In the genomic region with DNA sequence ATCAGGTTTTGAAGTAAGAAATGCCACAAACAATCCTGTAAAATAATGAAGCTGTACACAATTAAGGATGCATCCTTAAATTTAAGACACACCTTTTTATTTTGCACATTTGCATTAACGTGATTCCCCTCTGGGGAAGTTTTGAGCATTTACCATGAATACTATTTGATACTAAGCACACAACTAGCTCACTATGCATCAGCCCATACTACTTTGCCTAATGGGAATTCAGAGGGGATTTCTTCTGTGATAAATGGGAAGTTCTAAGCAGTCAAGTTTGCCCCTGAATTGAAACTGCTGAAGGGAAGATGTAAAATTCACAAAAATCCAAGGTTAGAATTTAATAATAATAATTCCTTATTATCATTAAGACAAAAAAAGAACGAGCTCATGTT, we compare ENCODE assay signal across 16 cellular contexts. TPM values are rescaled to one million over a fixed set of nuclear protein-coding genes. Genes with fewer than 3 reads are reported as not detected.
DNase-seq lines count a peak whose midpoint lies in the region; ATAC-seq and TF ChIP-seq lines count a peak whose summit lies in the region.
"Had no signal": no experiment of that assay in that cellular context is flagged by ENCODE, and none has a peak within 500 bp of the region (broad histone marks: within the 10 kb centered on the region; RNA-seq: fewer than 3 reads in every experiment).

No MANE protein-coding gene starts in this region.

- DNase-seq in GM12864 (ENCODE audit: low read depth) (no peak), endodermal cell (no peak), foreskin keratinocyte (no peak), brain microvascular endothelial cell (no peak), cerebellar cortex (ENCODE audit: low spot score) (no peak)
- DNase-seq in activated CD4-positive, CD25-positive, alpha-beta regulatory T cell treated with anti-CD3 and anti-CD28 coated beads, Interleukin-2, amount 50 U/mL, for 72 hours, result no peak
- DNase-seq: activated CD4-positive, alpha-beta T cell treated with anti-CD3 and anti-CD28 coated beads, Interleukin-2, amount 50 U/mL, for 4 hours; AML-193; mucosa of descending colon; NCI-H2171 treated with DMSO at 0.1 percent for 48 hours; PC-3; stomach had no signal

- no peak overlapping the region for H3K9ac ChIP-seq in endodermal cell (ENCODE audit: extremely low read depth, low read length, poor library complexity, severe bottlenecking)

- ATAC-seq in GM19397 (IDR thresholded peaks at IDR 0.05; ENCODE audit: unreplicated experiment), result peak; percentile 38
- peak; percentile 39 for ATAC-seq in HG03354 (IDR thresholded peaks at IDR 0.05; ENCODE audit: poor library complexity, severe bottlenecking, unreplicated experiment)
- ATAC-seq in foreskin keratinocyte, result no peak
- ATAC-seq: mucosa of descending colon, PC-3 had no signal

- H3K27ac ChIP-seq in endodermal cell (ENCODE audit: low read depth, low read length), result no peak overlapping the region
- H3K27ac ChIP-seq in foreskin keratinocyte, result no peak overlapping the region
- no peak overlapping the region for H3K27ac ChIP-seq in brain microvascular endothelial cell
- H3K27ac ChIP-seq: coronary artery, stomach had no signal

- no peaks in the 10 kb centered on the region for H3K9me3 ChIP-seq in endodermal cell (ENCODE audit: control insufficient read depth, low read length)
- H3K9me3 ChIP-seq: mucosa of descending colon, stomach had no signal

- no peaks in the 10 kb centered on the region for H3K27me3 ChIP-seq in endodermal cell (ENCODE audit: control insufficient read depth, insufficient read depth, low read length, poor library complexity, severe bottlenecking)
- no peaks in the 10 kb centered on the region for H3K27me3 ChIP-seq in foreskin keratinocyte
- no peaks in the 10 kb centered on the region for H3K27me3 ChIP-seq in brain microvascular endothelial cell (replicated peaks)
- H3K27me3 ChIP-seq: stomach had no signal

- H3K4me1 ChIP-seq in endodermal cell (ENCODE audit: control insufficient read depth, insufficient read depth, low read length) (peaks cover 20% of the 10 kb centered on the region), foreskin keratinocyte (no peaks in the 10 kb centered on the region)
- H3K4me1 ChIP-seq: stomach had no signal

- TF ChIP-seq CTCF in GM12864 (IDR thresholded peaks at IDR 0.05; ENCODE audit: low read depth, low read length, missing control alignments) (no peak), endodermal cell (conservative IDR thresholded peaks at IDR 0.05) (no peak), foreskin keratinocyte (conservative IDR thresholded peaks at IDR 0.05) (no peak), brain microvascular endothelial cell (IDR thresholded peaks at IDR 0.05; ENCODE audit: low read depth, low read length, missing control alignments) (no peak)

- no peaks in the 10 kb centered on the region for H3K9me3 Mint-ChIP-seq in endodermal cell
- H3K9me3 Mint-ChIP-seq: T-helper 1 cell treated with Interleukin-12 subunit alpha and Interleukin-12 subunit beta and Interleukin-4 antibody, amounts not matched to agents 30 μg/mL and 1 μg/mL, for 36 hours had no signal

- H3K4me3 ChIP-seq in GM12864 (ENCODE audit: low read depth, low read length) (peak overlapping the region; percentile 30; the same call in 1 of the 2 replicates), endodermal cell (ENCODE audit: low read length) (no peak overlapping the region), brain microvascular endothelial cell (ENCODE audit: low read depth, low read length) (no peak overlapping the region)
- H3K4me3 ChIP-seq: coronary artery, mucosa of descending colon, stomach had no signal

- peaks cover 92% of the 10 kb centered on the region for H3K36me3 Mint-ChIP-seq in endodermal cell (ENCODE audit: low read depth)

- H3K27me3 Mint-ChIP-seq in endodermal cell (ENCODE audit: insufficient read depth), result no peaks in the 10 kb centered on the region

- in situ Hi-C loops in brain microvascular endothelial cell (cut with HindIII; ENCODE audit: low pct_ligation_motif_present, low sequenced_read_pairs), result no loop called here

- WGBS in endodermal cell (ENCODE audit: insufficient coverage in 1 of 2, insufficient read length in 1 of 2), 2 experiments, result 98% methylated on average over 2 of the region's 2 CpGs; no CpG with 5 or more reads in 1 of the 2 experiments

- H3K4me3 Mint-ChIP-seq in endodermal cell, result no peak overlapping the region
- H3K4me3 Mint-ChIP-seq: T-helper 1 cell treated with Interleukin-12 subunit alpha and Interleukin-12 subunit beta and Interleukin-4 antibody, amounts not matched to agents 30 μg/mL and 1 μg/mL, for 36 hours had no signal

- H3K4me1 Mint-ChIP-seq in endodermal cell, result peaks cover 39% of the 10 kb centered on the region

- peaks cover 83% of the 10 kb centered on the region for H3K36me3 ChIP-seq in endodermal cell (ENCODE audit: control insufficient read depth, insufficient read depth, low read length)
- H3K36me3 ChIP-seq in brain microvascular endothelial cell (replicated peaks), result peaks cover 28% of the 10 kb centered on the region

- H3K27ac Mint-ChIP-seq in endodermal cell, result peak overlapping the region; percentile 52

RNA-seq across cellular contexts. Expression of a gene that starts 27.4 kb away (rescaled TPM):
- total RNA-seq in endodermal cell (100 to 1,000 TPM; 323 to 779 TPM), foreskin keratinocyte (62.1 and 66.6 TPM in 2 replicates)
- polyA plus RNA-seq in endodermal cell (2013, experiment 1 of 2), result 193 TPM
- polyA plus RNA-seq in endodermal cell (2013, experiment 2 of 2), result 173 TPM
- polyA plus RNA-seq in foreskin keratinocyte, result 28.9 and 35.1 TPM in 2 replicates
